Comparison of ENCODE assay signal across 8 cellular contexts in genomic region chr1:88683516-88683847, GRCh38. TPM values are rescaled to one million over a fixed set of nuclear protein-coding genes. Genes with fewer than 3 reads are reported as not detected.
DNase-seq lines count a peak whose midpoint lies in the region; ATAC-seq, FAIRE-seq and TF ChIP-seq lines count a peak whose summit lies in the region.

No MANE protein-coding gene starts in this region.

- 2% methylated on average over 8 of the region's 8 CpGs for WGBS in GM12878 (ENCODE audit: insufficient coverage, insufficient replicate concordance, low lambda C conversion rate, missing lambda C conversion rate)

- H3K27ac ChIP-seq in GM12878 (ENCODE audit: control insufficient read depth, insufficient read depth) (peak overlapping the region; percentile 93), kidney (ENCODE audit: low read depth in 2 of 2, low read length in 2 of 2) (peak overlapping the region; percentile 93 to 94)

- H2AFZ ChIP-seq in GM12878 (ENCODE audit: control insufficient read depth, low read depth, low read length): peak overlapping the region; percentile 88

- TF ChIP-seq EP300 in GM12878 (IDR thresholded peaks at IDR 0.05; ENCODE audit: borderline replicate concordance in 1 of 2, control insufficient read depth in 1 of 2, low read depth in 2 of 2, low read length in 2 of 2): no peak

- no peaks in the 10 kb centered on the region for H4K20me1 ChIP-seq in GM12878 (ENCODE audit: control insufficient read depth, insufficient read depth)

- intact Hi-C loops in GM12878 (cut with micrococcal nuclease; ENCODE audit: unreplicated experiment) (no loop called here), kidney (cut with DNase I) (no loop called here)

- H3K9me3 ChIP-seq in GM12878 (replicated peaks; ENCODE audit: control insufficient read depth, insufficient read depth, low read length) (no peaks in the 10 kb centered on the region; the same call in 1 of the 3 replicates), kidney (ENCODE audit: control insufficient read depth in 1 of 2, low read length in 2 of 2) (no peaks in the 10 kb centered on the region)

- FAIRE-seq in GM12878 (lab: Jason Lieb, UNC): no peak
- FAIRE-seq in kidney (lab: Jason Lieb, UNC): no peak

- no peak for TF ChIP-seq CTCF in GM12878 (IDR thresholded peaks at IDR 0.05 in 2 of 3, conservative IDR thresholded peaks at IDR 0.05 in 1 of 3; ENCODE audit: control insufficient read depth in 2 of 3, extremely low read depth in 1 of 3, insufficient read depth in 1 of 3, low read depth in 3 of 3, low read length in 3 of 3)
- TF ChIP-seq CTCF in kidney (IDR thresholded peaks at IDR 0.05; ENCODE audit: borderline replicate concordance, extremely low read depth, insufficient read depth): no peak

- H3K36me3 Mint-ChIP-seq in T-helper 2 cell treated with Interferon-gamma antibody and Interleukin-4, amounts not matched to agents 5 μg/mL and 100 μg/mL, for 36 hours (ENCODE audit: low read depth): peaks cover 6% of the 10 kb centered on the region

- H3K4me3 ChIP-seq in GM12878 (peak overlapping the region; percentile 86), kidney (ENCODE audit: low read length in 2 of 2) (peak overlapping the region; percentile 85 to 96)

- RAD21 ChIA-PET in GM12878 (lab: Charles Lee; ENCODE audit: unreplicated experiment): interaction anchor here (0.6 to 6.0 kb wide), 9 partner anchors 14 to 206 kb away, joined by 3 to 66 read pairs (median 7); no protein-coding TSS in a partner anchor

- CTCF ChIA-PET in GM12878 (lab: Yijun Ruan, JAX): interaction anchor here (1.0 to 9.0 kb wide), 8 partner anchors 10 to 205 kb away, joined by 3 to 123 read pairs (median 6); no protein-coding TSS in a partner anchor

- peaks cover 24% of the 10 kb centered on the region for H3K4me1 Mint-ChIP-seq in T-helper 2 cell treated with Interferon-gamma antibody and Interleukin-4, amounts not matched to agents 5 μg/mL and 100 μg/mL, for 36 hours (ENCODE audit: low read depth)

- no peaks in the 10 kb centered on the region for H3K4me1 ChIP-seq in GM12878 (ENCODE audit: control insufficient read depth, insufficient read depth, low read length)
- peaks cover 5 to 14% of the 10 kb centered on the region in 2 donors for H3K4me1 ChIP-seq in kidney (ENCODE audit: control insufficient read depth in 1 of 2, insufficient read depth in 1 of 2, low read depth in 1 of 2, low read length in 2 of 2)

- H3K79me2 ChIP-seq in GM12878 (ENCODE audit: control insufficient read depth, insufficient read depth, low read length): peaks cover 47% of the 10 kb centered on the region

- in situ Hi-C loops in ACHN (cut with HindIII; ENCODE audit: low pct_ligation_motif_present, low pct_unique_long_range_greater_than_20kb, low sequenced_read_pairs): no loop called here
- in situ Hi-C loops in GM12878 (cut with MboI): loop anchor here (25.0 kb wide), 1 partner anchor 1771 kb away; the partner anchor contains the start of genes HS2ST1 and SELENOF

- peak; percentile 59 for DNase-seq in ACHN
- no peak for DNase-seq in T-helper 2 cell treated with Interferon-gamma antibody and Interleukin-4, amounts not matched to agents 5 μg/mL and 100 μg/mL, for 36 hours (ENCODE audit: low spot score)
- DNase-seq in GM12878 (ENCODE audit: low read depth, low spot score): no peak
- peak; percentile 84 for DNase-seq in kidney
- DNase-seq in stimulated activated CD4-positive, alpha-beta T cell treated with anti-CD3 and anti-CD28 coated beads, Interleukin-4, amount 100 ng/mL, for 4 hours: peak; percentile 33 to 40
- DNase-seq in NCI-H1694 (lab: John Stamatoyannopoulos, UW): no peak

- H3K4me2 ChIP-seq in GM12878 (ENCODE audit: control insufficient read depth, insufficient read depth): peak overlapping the region; percentile 90

- H3K4me3 Mint-ChIP-seq in T-helper 2 cell treated with Interferon-gamma antibody and Interleukin-4, amounts not matched to agents 5 μg/mL and 100 μg/mL, for 36 hours: peak overlapping the region; percentile 91

- H3K27me3 ChIP-seq in GM12878 (replicated peaks in 1 of 2; ENCODE audit: control insufficient read depth in 2 of 2, insufficient read depth in 2 of 2, low read length in 1 of 2): no peaks in the 10 kb centered on the region

- H3K9ac ChIP-seq in GM12878 (ENCODE audit: control insufficient read depth, insufficient read depth, low read length) (peak overlapping the region; percentile 93), kidney (ENCODE audit: low read length in 2 of 2) (peak overlapping the region; percentile 87 to 90)

- POLR2A ChIA-PET in GM12878 (lab: Charles Lee): interaction anchor here (0.6 to 3.3 kb wide), 9 partner anchors 9 to 394 kb away, joined by 3 to 17 read pairs (median 5); no protein-coding TSS in a partner anchor

- SMC1A ChIA-PET in GM12878 (lab: Charles Lee; ENCODE audit: uncharacterized antibody, unreplicated experiment): interaction anchor here (1.0 to 9.1 kb wide), 11 partner anchors 10 to 206 kb away, joined by 3 to 72 read pairs (median 7); no protein-coding TSS in a partner anchor

- peak overlapping the region; percentile 98 for H3K27ac Mint-ChIP-seq in T-helper 2 cell treated with Interferon-gamma antibody and Interleukin-4, amounts not matched to agents 5 μg/mL and 100 μg/mL, for 36 hours

- no peak for TF ChIP-seq POLR2A in GM12878 (IDR thresholded peaks at IDR 0.05; ENCODE audit: low read depth, low read length)

- peak; percentile 17 for ATAC-seq in GM19043 (IDR thresholded peaks at IDR 0.05; ENCODE audit: low read depth, unreplicated experiment)
- peak; percentile 12 for ATAC-seq in HG03442 (IDR thresholded peaks at IDR 0.05; ENCODE audit: unreplicated experiment)
- peak; percentile 21 for ATAC-seq in GM12878

- no peak for TF ChIP-seq RAD21 in GM12878 (IDR thresholded peaks at IDR 0.05; ENCODE audit: insufficient read depth, low read depth, low read length)

- BruUV-seq in GM12878 (replicated peaks; lab: Mats Ljungman, UMichigan): TSS peak; percentile 97

- no peaks in the 10 kb centered on the region for H3K36me3 ChIP-seq in GM12878 (ENCODE audit: control insufficient read depth in 2 of 2, insufficient read depth in 2 of 2, low read length in 1 of 2)
- H3K36me3 ChIP-seq in kidney (ENCODE audit: control insufficient read depth in 1 of 2, insufficient read depth in 2 of 2, low read length in 2 of 2): no peaks in the 10 kb centered on the region

- peaks cover 12% of the 10 kb centered on the region for H3K27me3 Mint-ChIP-seq in T-helper 2 cell treated with Interferon-gamma antibody and Interleukin-4, amounts not matched to agents 5 μg/mL and 100 μg/mL, for 36 hours (ENCODE audit: low read depth)

- no peaks in the 10 kb centered on the region for H3K9me3 Mint-ChIP-seq in T-helper 2 cell treated with Interferon-gamma antibody and Interleukin-4, amounts not matched to agents 5 μg/mL and 100 μg/mL, for 36 hours

TF ChIP-seq in GM12878, 131 proteins besides CTCF, POLR2A, EP300 and RAD21 (continues in another document):
- TF ChIP-seq CBX3 (IDR thresholded peaks at IDR 0.05; ENCODE audit: borderline replicate concordance, low read depth): no peak
- TF ChIP-seq HCFC1 (IDR thresholded peaks at IDR 0.05; ENCODE audit: low read length): no peak
- TF ChIP-seq USF2 (IDR thresholded peaks at IDR 0.05; ENCODE audit: borderline replicate concordance, low read depth, low read length): no peak
- TF ChIP-seq NFIC (IDR thresholded peaks at IDR 0.05; ENCODE audit: low read depth, low read length): no peak
- TF ChIP-seq DPF2 (IDR thresholded peaks at IDR 0.05): no peak
- TF ChIP-seq SMAD1 (IDR thresholded peaks at IDR 0.05; ENCODE audit: low read depth, partially characterized antibody): peak; percentile 44
- TF ChIP-seq PML (IDR thresholded peaks at IDR 0.05; ENCODE audit: low read length): no peak
- no peak for TF ChIP-seq RB1 (IDR thresholded peaks at IDR 0.05; ENCODE audit: borderline replicate concordance)
- TF ChIP-seq PAX8 (IDR thresholded peaks at IDR 0.05): peak; percentile 38; the same call in 1 of the 2 replicates
- TF ChIP-seq SRF (IDR thresholded peaks at IDR 0.05; ENCODE audit: low read depth in 2 of 2, low read length in 2 of 2): no peak
- no peak for TF ChIP-seq NR2C1 (IDR thresholded peaks at IDR 0.05)
- no peak for TF ChIP-seq ZNF622 (IDR thresholded peaks at IDR 0.05)

RNA-seq across cellular contexts. Expression of gene PKN2, which starts 0.6 kb away (rescaled TPM):
- total RNA-seq in GM12878 (2013; cell fraction: nucleolus; rRNA removed): 128 and 134 TPM in 2 replicates
- total RNA-seq in GM12878 (2014; rRNA removed) (9.9 and 10.9 TPM in 2 replicates), GM12878 (2014; rRNA removed; fragmentation: Illumina TruSeq; extraction: Trizol) (17.0 and 18.9 TPM in 2 replicates), GM12878 (2021) (13.3 and 14.1 TPM in 2 replicates), kidney (49.3 TPM)
- 16.0 TPM for polyA plus RNA-seq in GM12878 (2011; ENCODE audit: low read depth)
- polyA plus RNA-seq in GM12878 (2011; rRNA removed) (18.3 and 33.2 TPM in 2 replicates), GM12878 (2014; fragmentation: Illumina TruSeq; extraction: Trizol) (17.0 and 24.9 TPM in 2 replicates), GM12878 (2014; fragmentation: Nextera tagmentation; extraction: Ambion mirVana) (1 to 10 TPM; 2.6 to 3.8 TPM), GM12878 (2014; rRNA removed) (11.5 and 13.9 TPM in 2 replicates), GM12878 (2016; fragmentation: Nextera tagmentation; extraction: Ambion mirVana) (10 to 100 TPM; 11.7 to 12.4 TPM), kidney (ENCODE audit: insufficient read depth, low read depth, low replicate concordance) (7.3 TPM)
- 4.1 and 4.6 TPM in 2 replicates for polyA plus RNA-seq in GM12878 (2011; cell fraction: cytosol; rRNA removed)
- 39.4 and 45.8 TPM in 2 replicates for polyA plus RNA-seq in GM12878 (2011; cell fraction: nucleus; rRNA removed)
- 9.5 and 13.4 TPM in 2 replicates for polyA plus RNA-seq in GM12878 (2012)
- 14.6 and 19.4 TPM in 2 replicates for polyA minus RNA-seq in GM12878 (2011; rRNA and poly(A)+ RNA removed)
- 7.6 and 10.2 TPM in 2 replicates for polyA minus RNA-seq in GM12878 (2011; cell fraction: cytosol; rRNA and poly(A)+ RNA removed)
- polyA minus RNA-seq in GM12878 (2011; cell fraction: nucleus; rRNA and poly(A)+ RNA removed): 22.7 and 26.3 TPM in 2 replicates

Comparison
In these comparisons a context has a peak if more than half of its experiments do, and no peak if none do; other contexts are left out.
1. DNase-seq: peak in ACHN (single experiment), kidney (single experiment) and stimulated activated CD4-positive, alpha-beta T cell treated with anti-CD3 and anti-CD28 coated beads, Interleukin-4, amount 100 ng/mL, for 4 hours (2 of 2); none in T-helper 2 cell treated with Interferon-gamma antibody and Interleukin-4, amounts not matched to agents 5 μg/mL and 100 μg/mL, for 36 hours (single experiment), GM12878 (single experiment) and NCI-H1694 (single experiment).
2. Peak in every context shown above with its lines, with median percentiles within 50 percentile points of each other: ATAC-seq.